11 cellular contexts compared by ENCODE assay signal in genomic region chr17:40726919-40727318, GRCh38. TPM values are rescaled to one million over a fixed set of nuclear protein-coding genes. Genes with fewer than 3 reads are reported as not detected.
DNase-seq lines count a peak whose midpoint lies in the region; ATAC-seq, FAIRE-seq and TF ChIP-seq lines count a peak whose summit lies in the region.
"Had no signal": no experiment of that assay in that cellular context is flagged by ENCODE, and none has a peak within 500 bp of the region (broad histone marks: within the 10 kb centered on the region; RNA-seq: fewer than 3 reads in every experiment).

No MANE protein-coding gene starts in this region.

- H3K79me2 ChIP-seq in astrocyte (ENCODE audit: insufficient read depth, low read length), result no peaks in the 10 kb centered on the region

- H3K4me1 Mint-ChIP-seq in astrocyte (ENCODE audit: low read depth, unreplicated experiment), result peaks cover 5% of the 10 kb centered on the region

- H3K36me3 ChIP-seq in BLaER1 treated with 17β-estradiol and CSF1 and Interleukin-3, amounts not matched to agents 10 nM and 100 nM, result peaks cover 0 to 5% (median 0%) of the 10 kb centered on the region in 11 experiments; a peak in 2 of 22 replicates
- H3K36me3 ChIP-seq in astrocyte (ENCODE audit: insufficient read depth, low read length), result no peaks in the 10 kb centered on the region

- H3K27ac Mint-ChIP-seq in astrocyte (ENCODE audit: unreplicated experiment), result no peak overlapping the region
- H3K27ac Mint-ChIP-seq: activated naive CD8-positive, alpha-beta T cell treated with anti-CD3 and anti-CD28 coated beads, Interleukin-2, amount 50 U/mL, for 24 hours had no signal

- intact Hi-C loops in posterior vena cava (cut with DNase I), result no loop called here

- DNase-seq in HuH-7 (ENCODE audit: low spot score) (peak; percentile 12), astrocyte (ENCODE audit: low read depth) (no peak), left lobe of liver (ENCODE audit: low spot score) (no peak), NCI-H510A (lab: John Stamatoyannopoulos, UW) (no peak), posterior vena cava (ENCODE audit: low spot score) (no peak), SHP77 treated with DMSO at 0.1 percent for 48 hours (lab: John Stamatoyannopoulos, UW) (no peak), mesenteric fat pad (ENCODE audit: low spot score) (no peak)
- DNase-seq: activated naive CD8-positive, alpha-beta T cell treated with anti-CD3 and anti-CD28 coated beads, Interleukin-2, amount 50 U/mL, for 24 hours had no signal

- H3K4me3 Mint-ChIP-seq in astrocyte (ENCODE audit: unreplicated experiment), result no peak overlapping the region
- H3K4me3 Mint-ChIP-seq: activated naive CD8-positive, alpha-beta T cell treated with anti-CD3 and anti-CD28 coated beads, Interleukin-2, amount 50 U/mL, for 24 hours had no signal

- no peaks in the 10 kb centered on the region for H4K20me1 ChIP-seq in BLaER1 treated with 17β-estradiol and CSF1 and Interleukin-3, amounts not matched to agents 10 nM and 100 nM
- no peaks in the 10 kb centered on the region for H4K20me1 ChIP-seq in astrocyte (ENCODE audit: insufficient read depth, low read length)

- no peak for FAIRE-seq in astrocyte (lab: Jason Lieb, UNC)

- H3K27ac ChIP-seq in BLaER1 treated with 17β-estradiol and CSF1 and Interleukin-3, amounts not matched to agents 10 nM and 100 nM, result peak overlapping the region in 10 of 11 experiments; percentile 64 to 96 (median 91); a peak in 19 of 22 replicates
- H3K27ac ChIP-seq in astrocyte (ENCODE audit: low read depth, low read length), result no peak overlapping the region

- ATAC-seq in left lobe of liver, result peak; percentile 94
- ATAC-seq: activated naive CD8-positive, alpha-beta T cell treated with anti-CD3 and anti-CD28 coated beads, Interleukin-2, amount 50 U/mL, for 24 hours had no signal

- peak overlapping the region in 1 of 10 experiments; percentile 47; a peak in 1 of 20 replicates for H3K4me3 ChIP-seq in BLaER1 treated with 17β-estradiol and CSF1 and Interleukin-3, amounts not matched to agents 10 nM and 100 nM
- no peak overlapping the region for H3K4me3 ChIP-seq in astrocyte (ENCODE audit: insufficient read depth, low read depth, low read length)

- peaks cover 23 to 49% (median 33%) of the 10 kb centered on the region in 10 experiments for H3K4me1 ChIP-seq in BLaER1 treated with 17β-estradiol and CSF1 and Interleukin-3, amounts not matched to agents 10 nM and 100 nM
- no peaks in the 10 kb centered on the region for H3K4me1 ChIP-seq in astrocyte (ENCODE audit: insufficient read depth, low read length)

- peak; percentile 14 for TF ChIP-seq CTCF in astrocyte (IDR thresholded peaks at IDR 0.05; ENCODE audit: insufficient read depth, low read depth, low read length)

- no peaks in the 10 kb centered on the region for H3K27me3 ChIP-seq in BLaER1 treated with 17β-estradiol and CSF1 and Interleukin-3, amounts not matched to agents 10 nM and 100 nM
- peaks cover 3% of the 10 kb centered on the region for H3K27me3 ChIP-seq in astrocyte (ENCODE audit: insufficient read depth, low read length)

- peaks cover 16% of the 10 kb centered on the region for H3K27me3 Mint-ChIP-seq in astrocyte (ENCODE audit: low read depth, unreplicated experiment)

- peaks cover 19 to 42% (median 30%) of the 10 kb centered on the region in 11 experiments; a peak in 21 of 22 replicates for H3K9me3 ChIP-seq in BLaER1 treated with 17β-estradiol and CSF1 and Interleukin-3, amounts not matched to agents 10 nM and 100 nM (replicated peaks in 1 of 11)
- peaks cover 2% of the 10 kb centered on the region for H3K9me3 ChIP-seq in astrocyte (ENCODE audit: insufficient read depth, low read depth, low read length)

- H3K9ac ChIP-seq in BLaER1 treated with 17β-estradiol and CSF1 and Interleukin-3, amounts not matched to agents 10 nM and 100 nM, result peak overlapping the region in 8 of 11 experiments; percentile 68 to 80 (median 76); a peak in 15 of 22 replicates
- H3K9ac ChIP-seq in astrocyte (ENCODE audit: low read length), result no peak overlapping the region

- H3K36me3 Mint-ChIP-seq in astrocyte (ENCODE audit: low read depth, unreplicated experiment), result no peaks in the 10 kb centered on the region

- no peaks in the 10 kb centered on the region for H3K9me3 Mint-ChIP-seq in astrocyte (ENCODE audit: unreplicated experiment)
- H3K9me3 Mint-ChIP-seq: activated naive CD8-positive, alpha-beta T cell treated with anti-CD3 and anti-CD28 coated beads, Interleukin-2, amount 50 U/mL, for 24 hours had no signal

- peak overlapping the region; percentile 35 to 81 (median 69); a peak in 21 of 22 replicates for H3K4me2 ChIP-seq in BLaER1 treated with 17β-estradiol and CSF1 and Interleukin-3, amounts not matched to agents 10 nM and 100 nM
- H3K4me2 ChIP-seq in astrocyte (ENCODE audit: low read length), result no peak overlapping the region

- H2AFZ ChIP-seq in astrocyte (ENCODE audit: low read depth, low read length), result no peak overlapping the region

RNA-seq across cellular contexts. Expression of gene KRT24, which starts 23.4 kb away (rescaled TPM):
- total RNA-seq in astrocyte (not detected in 2 replicates), left lobe of liver (not detected), posterior vena cava (not detected), mesenteric fat pad (not detected)
- total RNA-seq: skeletal muscle tissue, temporal lobe had no signal

RNA-seq across cellular contexts. Expression of gene KRT25, which starts 28.2 kb away (rescaled TPM):
- total RNA-seq in astrocyte (not detected in 2 replicates), left lobe of liver (not detected), posterior vena cava (not detected), mesenteric fat pad (not detected)
- total RNA-seq: skeletal muscle tissue had no signal

RNA-seq across cellular contexts. Expression of gene KRT26, which starts 45.1 kb away (rescaled TPM):
- not detected in 2 replicates for total RNA-seq in astrocyte
- not detected for total RNA-seq in left lobe of liver
- total RNA-seq in posterior vena cava, result not detected
- not detected for total RNA-seq in mesenteric fat pad
- total RNA-seq: skeletal muscle tissue, temporal lobe had no signal

RNA-seq across cellular contexts. Expression of gene KRT27, which starts 55.4 kb away (rescaled TPM):
- total RNA-seq in astrocyte (not detected in 2 replicates), left lobe of liver (not detected), posterior vena cava (under 1 TPM in 1 of 2 donors, not detected in 1; 0.42 TPM), mesenteric fat pad (not detected)
- total RNA-seq: skeletal muscle tissue had no signal
